10 cellular contexts compared by ENCODE assay signal in the genomic region with DNA sequence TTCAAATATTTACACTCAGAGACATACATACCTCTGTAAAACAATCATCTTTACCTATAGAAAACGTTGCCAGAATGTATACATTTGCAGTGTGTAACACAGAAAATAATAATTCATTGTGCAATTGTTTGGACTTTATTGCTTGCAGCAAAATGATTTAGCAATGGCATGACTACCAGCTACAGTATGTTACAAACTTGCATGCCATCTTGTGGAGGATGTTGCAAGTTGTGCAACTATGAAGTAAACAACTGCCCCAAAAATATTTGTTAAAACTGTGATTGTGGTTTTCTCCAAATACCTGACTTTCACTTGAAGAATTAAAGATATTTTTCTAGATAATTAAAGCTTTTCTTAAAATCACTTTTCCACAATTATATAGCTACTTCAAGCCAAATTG. TPM values are rescaled to one million over a fixed set of nuclear protein-coding genes. Genes with fewer than 3 reads are reported as not detected.
DNase-seq lines count a peak whose midpoint lies in the region; ATAC-seq, FAIRE-seq and TF ChIP-seq lines count a peak whose summit lies in the region.
"Had no signal": no experiment of that assay in that cellular context is flagged by ENCODE, and none has a peak within 500 bp of the region (broad histone marks: within the 10 kb centered on the region; RNA-seq: fewer than 3 reads in every experiment).

No MANE protein-coding gene starts in this region.

- H4K91ac ChIP-seq in H1 (replicated peaks; ENCODE audit: insufficient read length, low read length) = no peak overlapping the region

- peak; percentile 13 for FAIRE-seq in H1 (lab: Jason Lieb, UNC)

- no peak overlapping the region for H2BK12ac ChIP-seq in H1 (ENCODE audit: low read depth, low read length)

- no peak overlapping the region for H3K4me3 ChIP-seq in H1 (ENCODE audit: extremely low read depth in 1 of 4, insufficient read depth in 2 of 4, low read depth in 3 of 4, low read length in 4 of 4)
- no peak overlapping the region for H3K4me3 ChIP-seq in uterus

- H4K8ac ChIP-seq in H1 (ENCODE audit: extremely low read depth, insufficient read depth, low read length) = no peak overlapping the region

- H3K27me3 ChIP-seq in H1 (replicated peaks in 1 of 4; ENCODE audit: control insufficient read depth in 3 of 4, extremely low read depth in 1 of 4, insufficient read depth in 3 of 4, low read length in 3 of 4) (no peaks in the 10 kb centered on the region), uterus (no peaks in the 10 kb centered on the region)

- H4K20me1 ChIP-seq in H1 (replicated peaks in 1 of 2; ENCODE audit: control insufficient read depth in 1 of 2, insufficient read depth in 2 of 2, low read length in 2 of 2) = no peaks in the 10 kb centered on the region

- TF ChIP-seq POLR2A in H1 (IDR thresholded peaks at IDR 0.05; ENCODE audit: control extremely low read depth in 1 of 2, low read depth in 2 of 2, low read length in 2 of 2) = no peak
- no peak for TF ChIP-seq POLR2A in uterus (IDR thresholded peaks at IDR 0.05)

- TF ChIP-seq EP300 in H1 (IDR thresholded peaks at IDR 0.05; ENCODE audit: borderline replicate concordance in 1 of 2, low read depth in 2 of 2, low read length in 2 of 2) = no peak

- 56% methylated on average over 1 of the region's 1 CpG; no CpG with 5 or more reads in 1 of the 2 experiments for WGBS in H1 (ENCODE audit: extremely low coverage in 1 of 2, insufficient coverage in 1 of 2, insufficient read length in 1 of 2, insufficient replicate concordance in 2 of 2, low coverage in 1 of 2, low lambda C conversion rate in 2 of 2, missing lambda C conversion rate in 1 of 2), 2 experiments

- H4K5ac ChIP-seq in H1 (ENCODE audit: insufficient read length, low read depth, low read length) = no peak overlapping the region

- no peaks in the 10 kb centered on the region for H3K79me2 ChIP-seq in H1 (ENCODE audit: control insufficient read depth in 1 of 2, insufficient read depth in 2 of 2, low read length in 2 of 2)

- intact Hi-C loops in uterus (cut with DNase I; ENCODE audit: low total_unique reads) = no loop called here

- H3K4me1 ChIP-seq in H1 (replicated peaks in 1 of 4; ENCODE audit: control insufficient read depth in 3 of 4, insufficient read depth in 4 of 4, low read length in 3 of 4) = peaks cover 0 to 7% (median 0%) of the 10 kb centered on the region in 4 experiments; a peak in 2 of 7 replicates
- H3K4me1 ChIP-seq in uterus = no peaks in the 10 kb centered on the region

- DNase-seq in GM10266 (ENCODE audit: extremely low spot score) (no peak), NCI-H748 (lab: John Stamatoyannopoulos, UW; ENCODE audit: unreplicated experiment) (peak; percentile 53), H1 (ENCODE audit: low read depth in 1 of 2, low spot score in 2 of 2) (no peak), pons (ENCODE audit: low spot score) (peak; percentile 40), HuH-7 (ENCODE audit: low spot score) (no peak), uterus (no peak)
- no peak for DNase-seq in activated CD4-positive, alpha-beta T cell treated with anti-CD3 and anti-CD28 coated beads, Interleukin-2, amount 50 U/mL, for 4 hours
- DNase-seq: activated CD4-positive, alpha-beta T cell treated with anti-CD3 and anti-CD28 coated beads, Interleukin-2, amount 10 ng/mL, durations not matched to agents 7 days and 5 days; occipital lobe had no signal

- H3K79me1 ChIP-seq in H1 (ENCODE audit: low read depth, low read length) = no peaks in the 10 kb centered on the region

- H3K18ac ChIP-seq in H1 (ENCODE audit: extremely low read depth, low read length) = no peak overlapping the region

- ATAC-seq in HG02870 (IDR thresholded peaks at IDR 0.05; ENCODE audit: unreplicated experiment) = no peak

- no peak overlapping the region for H3K23ac ChIP-seq in H1 (ENCODE audit: insufficient read length)

- H3K9ac ChIP-seq in H1 (replicated peaks in 1 of 4; ENCODE audit: extremely low read depth in 1 of 4, low read depth in 3 of 4, low read length in 3 of 4) = no peak overlapping the region

- H3K36me3 ChIP-seq in H1 (ENCODE audit: control insufficient read depth in 2 of 4, insufficient read depth in 4 of 4, low read length in 3 of 4) (no peaks in the 10 kb centered on the region), uterus (no peaks in the 10 kb centered on the region)

- POLR2A ChIA-PET in H1 (lab: Charles Lee; ENCODE audit: partially characterized antibody) = no interaction called here

- no peak overlapping the region for H2BK120ac ChIP-seq in H1 (replicated peaks; ENCODE audit: low read depth, low read length)

- no peak overlapping the region for H3K56ac ChIP-seq in H1 (replicated peaks; ENCODE audit: insufficient read length, low read depth, low read length)

- peak; percentile 65 to 72; a peak in 3 of 4 replicates for TF ChIP-seq RAD21 in H1 (IDR thresholded peaks at IDR 0.05 in 1 of 2, conservative IDR thresholded peaks at IDR 0.05 in 1 of 2; ENCODE audit: low read depth in 2 of 2, low read length in 2 of 2)

- TF ChIP-seq CTCF in GM10266 (IDR thresholded peaks at IDR 0.05; ENCODE audit: control insufficient read depth, insufficient read depth, low read depth, missing control alignments) (peak; percentile 3), H1 (IDR thresholded peaks at IDR 0.05; ENCODE audit: control extremely low read depth in 1 of 3, insufficient read depth in 1 of 3, low read depth in 1 of 3, low read length in 3 of 3) (peak in 2 of 3 experiments; percentile 35 to 36; a peak in 2 of 4 replicates), uterus (IDR thresholded peaks at IDR 0.05) (peak in 1 of 4 experiments; percentile 10)

- no peaks in the 10 kb centered on the region for H3K9me3 ChIP-seq in H1 (ENCODE audit: insufficient read depth in 2 of 2, low read depth in 1 of 2, low read length in 1 of 2)
- no peaks in the 10 kb centered on the region for H3K9me3 ChIP-seq in uterus

- no peak overlapping the region for H2BK20ac ChIP-seq in H1 (ENCODE audit: low read length)

- no peak overlapping the region for H3K4me2 ChIP-seq in H1 (ENCODE audit: insufficient read depth in 1 of 2, low read depth in 2 of 2, low read length in 2 of 2)

- H2AK5ac ChIP-seq in H1 (ENCODE audit: low read depth, low read length) = no peak overlapping the region

- no peak overlapping the region for H2AFZ ChIP-seq in H1 (ENCODE audit: low read length)

- H3K27ac ChIP-seq in H1 (ENCODE audit: low read depth, low read length) (no peak overlapping the region), uterus (no peak overlapping the region)

- CTCF ChIA-PET in H1 (lab: Charles Lee; ENCODE audit: partially characterized antibody) = interaction anchor here (0.5 to 3.6 kb wide), 9 partner anchors 8 to 1570 kb away, joined by 3 to 18 read pairs (median 3); no protein-coding TSS in a partner anchor

- no peak overlapping the region for H2BK15ac ChIP-seq in H1 (ENCODE audit: low read length)

- no peak overlapping the region for H3K4ac ChIP-seq in H1 (replicated peaks; ENCODE audit: insufficient read length, low read depth, low read length)

- no peak overlapping the region for H3K14ac ChIP-seq in H1 (ENCODE audit: insufficient read length)

- H3K23me2 ChIP-seq in H1 (ENCODE audit: low read depth, low read length) = peaks cover 2% of the 10 kb centered on the region; the same call in 1 of the 2 replicates

- no peak overlapping the region for H2BK5ac ChIP-seq in H1 (ENCODE audit: low read depth, low read length)

TF ChIP-seq in H1, 55 proteins besides CTCF, POLR2A, EP300 and RAD21:
- TF ChIP-seq CHD2 (IDR thresholded peaks at IDR 0.05; ENCODE audit: low read length) (no peak), KDM1A (IDR thresholded peaks at IDR 0.05; ENCODE audit: borderline replicate concordance, low read length) (no peak), POU5F1 (IDR thresholded peaks at IDR 0.05; ENCODE audit: low read depth, low read length) (no peak), CEBPB (IDR thresholded peaks at IDR 0.05; ENCODE audit: low read depth, low read length) (0 out of 2 replicates have a peak, but pooled peaks have one; percentile 57), ASH2L (IDR thresholded peaks at IDR 0.05; ENCODE audit: low read length) (no peak)

RNA-seq across cellular contexts. Expression of gene C3orf49, which starts 27.1 kb away (rescaled TPM):
- total RNA-seq in H1 (2021; fragmentation: NEBNext Ultra II Directional; extraction: Animal tissue kit (Norgen Biotek cat#: 25700)) = not detected in 2 replicates
- polyA plus RNA-seq in H1 (2011; rRNA removed) = not detected in 2 replicates
- polyA plus RNA-seq in H1 (2011; cell fraction: cytosol; rRNA removed) = not detected
- not detected for polyA plus RNA-seq in H1 (2011; cell fraction: nucleus; rRNA removed)
- polyA plus RNA-seq in H1 (2012, experiment 1 of 2) = not detected in 4 replicates
- not detected for polyA plus RNA-seq in H1 (2012, experiment 2 of 2)
- polyA plus RNA-seq in H1 (2013, experiment 1 of 2) = not detected
- not detected for polyA plus RNA-seq in H1 (2013, experiment 2 of 2)
- not detected in 2 replicates for polyA minus RNA-seq in H1 (2011; rRNA and poly(A)+ RNA removed)
- not detected for polyA minus RNA-seq in H1 (2011; cell fraction: cytosol; rRNA and poly(A)+ RNA removed)
- polyA minus RNA-seq in H1 (2011; cell fraction: nucleus; rRNA and poly(A)+ RNA removed) = not detected
- total RNA-seq in uterus = not detected
- total RNA-seq: activated CD4-positive, alpha-beta T cell treated with anti-CD3 and anti-CD28 coated beads, Interleukin-2, amount 10 ng/mL, durations not matched to agents 7 days and 5 days; occipital lobe had no signal

Comparison
In these comparisons a context has a peak if more than half of its experiments do, and no peak if none do; other contexts are left out.
1. DNase-seq: peak in NCI-H748 (single experiment) and pons (single experiment); none in GM10266 (single experiment), H1 (0 of 2), HuH-7 (single experiment), uterus (0 of 2) and activated CD4-positive, alpha-beta T cell treated with anti-CD3 and anti-CD28 coated beads, Interleukin-2, amount 50 U/mL, for 4 hours (0 of 2).